ENCODE assay signal across 1 cellular context in genomic region chr12:51087818-51088217, GRCh38.
A peak's percentile ranks its signal among the peaks of the same experiment; 100 is the strongest.
TF ChIP-seq lines count a peak whose summit lies in the region.

No MANE protein-coding gene starts in this region.

TF ChIP-seq in GM12878, 131 proteins besides CTCF, POLR2A, EP300 and RAD21 (continued from another document and continues in another):
- TF ChIP-seq POU2F2 (IDR thresholded peaks at IDR 0.05; ENCODE audit: borderline replicate concordance, low read depth, low read length) (no peak), EED (IDR thresholded peaks at IDR 0.05; ENCODE audit: low read depth) (no peak), MTA3 (IDR thresholded peaks at IDR 0.05; ENCODE audit: borderline replicate concordance, low read length) (no peak), GATAD2B (conservative IDR thresholded peaks at IDR 0.05; ENCODE audit: low read depth) (no peak), BMI1 (IDR thresholded peaks at IDR 0.05; ENCODE audit: borderline replicate concordance) (no peak), MYC (IDR thresholded peaks at IDR 0.05; ENCODE audit: insufficient read depth, insufficient read length, insufficient replicate concordance, low read length, severe bottlenecking) (no peak), JUNB (IDR thresholded peaks at IDR 0.05) (peak; percentile 75), FOXM1 (IDR thresholded peaks at IDR 0.05; ENCODE audit: low read depth, low read length) (no peak), BCL3 (IDR thresholded peaks at IDR 0.05; ENCODE audit: borderline replicate concordance, insufficient read depth, low read depth, low read length, poor library complexity, severe bottlenecking) (no peak), ZNF24 (IDR thresholded peaks at IDR 0.05) (no peak), ETV6 (conservative IDR thresholded peaks at IDR 0.05 in 1 of 2, IDR thresholded peaks at IDR 0.05 in 1 of 2; ENCODE audit: borderline replicate concordance in 1 of 2, low read depth in 1 of 2) (no peak), KAT2A (conservative IDR thresholded peaks at IDR 0.05; ENCODE audit: control insufficient read depth, low read depth, low read length) (no peak), HDGF (IDR thresholded peaks at IDR 0.05) (no peak), NFIC (IDR thresholded peaks at IDR 0.05; ENCODE audit: low read depth, low read length) (peak; percentile 48; the same call in 1 of the 2 replicates), PRDM15 (CRISPR knock-in tag; IDR thresholded peaks at IDR 0.05) (no peak), CHD1 (IDR thresholded peaks at IDR 0.05; ENCODE audit: low read depth, low read length) (no peak), IKZF1 (conservative IDR thresholded peaks at IDR 0.05) (no peak), NR2C2 (IDR thresholded peaks at IDR 0.05; ENCODE audit: borderline replicate concordance, control insufficient read depth, insufficient read length, low read depth) (no peak), CUX1 (IDR thresholded peaks at IDR 0.05; ENCODE audit: insufficient replicate concordance, low read depth, low read length) (no peak), RCOR1 (conservative IDR thresholded peaks at IDR 0.05; ENCODE audit: low read depth, low read length) (no peak), RAD51 (IDR thresholded peaks at IDR 0.05) (no peak), TCF12 (IDR thresholded peaks at IDR 0.05; ENCODE audit: low read depth, low read length) (no peak), SIN3A (IDR thresholded peaks at IDR 0.05; ENCODE audit: low read depth, low read length) (no peak), ZNF207 (IDR thresholded peaks at IDR 0.05; ENCODE audit: borderline replicate concordance) (no peak), SMC3 (IDR thresholded peaks at IDR 0.05; ENCODE audit: borderline replicate concordance, low read length) (no peak), POLR2AphosphoS5 (IDR thresholded peaks at IDR 0.05; ENCODE audit: low read length) (no peak), SMARCA5 (IDR thresholded peaks at IDR 0.05) (no peak), SMAD5 (IDR thresholded peaks at IDR 0.05; ENCODE audit: low read depth) (no peak), NR2F1 (conservative IDR thresholded peaks at IDR 0.05) (no peak), CBX3 (IDR thresholded peaks at IDR 0.05; ENCODE audit: borderline replicate concordance, low read depth) (no peak), SKIL (IDR thresholded peaks at IDR 0.05; ENCODE audit: low read depth, poor library complexity, severe bottlenecking) (no peak), BRCA1 (IDR thresholded peaks at IDR 0.05; ENCODE audit: low read depth, low read length) (no peak), DPF2 (IDR thresholded peaks at IDR 0.05) (peak; percentile 31; the same call in 1 of the 2 replicates), CREM (IDR thresholded peaks at IDR 0.05; ENCODE audit: low read depth) (no peak)
- TF ChIP-seq, protein P1, sequence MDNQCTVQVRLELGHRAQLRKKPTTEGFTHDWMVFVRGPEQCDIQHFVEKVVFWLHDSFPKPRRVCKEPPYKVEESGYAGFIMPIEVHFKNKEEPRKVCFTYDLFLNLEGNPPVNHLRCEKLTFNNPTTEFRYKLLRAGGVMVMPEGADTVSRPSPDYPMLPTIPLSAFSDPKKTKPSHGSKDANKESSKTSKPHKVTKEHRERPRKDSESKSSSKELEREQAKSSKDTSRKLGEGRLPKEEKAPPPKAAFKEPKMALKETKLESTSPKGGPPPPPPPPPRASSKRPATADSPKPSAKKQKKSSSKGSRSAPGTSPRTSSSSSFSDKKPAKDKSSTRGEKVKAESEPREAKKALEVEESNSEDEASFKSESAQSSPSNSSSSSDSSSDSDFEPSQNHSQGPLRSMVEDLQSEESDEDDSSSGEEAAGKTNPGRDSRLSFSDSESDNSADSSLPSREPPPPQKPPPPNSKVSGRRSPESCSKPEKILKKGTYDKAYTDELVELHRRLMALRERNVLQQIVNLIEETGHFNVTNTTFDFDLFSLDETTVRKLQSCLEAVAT (IDR thresholded peaks at IDR 0.05), result no peak
- TF ChIP-seq, protein P2, sequence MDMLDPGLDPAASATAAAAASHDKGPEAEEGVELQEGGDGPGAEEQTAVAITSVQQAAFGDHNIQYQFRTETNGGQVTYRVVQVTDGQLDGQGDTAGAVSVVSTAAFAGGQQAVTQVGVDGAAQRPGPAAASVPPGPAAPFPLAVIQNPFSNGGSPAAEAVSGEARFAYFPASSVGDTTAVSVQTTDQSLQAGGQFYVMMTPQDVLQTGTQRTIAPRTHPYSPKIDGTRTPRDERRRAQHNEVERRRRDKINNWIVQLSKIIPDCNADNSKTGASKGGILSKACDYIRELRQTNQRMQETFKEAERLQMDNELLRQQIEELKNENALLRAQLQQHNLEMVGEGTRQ (IDR thresholded peaks at IDR 0.05; ENCODE audit: borderline replicate concordance, low read depth, low read length), result no peak
- TF ChIP-seq, protein P3, sequence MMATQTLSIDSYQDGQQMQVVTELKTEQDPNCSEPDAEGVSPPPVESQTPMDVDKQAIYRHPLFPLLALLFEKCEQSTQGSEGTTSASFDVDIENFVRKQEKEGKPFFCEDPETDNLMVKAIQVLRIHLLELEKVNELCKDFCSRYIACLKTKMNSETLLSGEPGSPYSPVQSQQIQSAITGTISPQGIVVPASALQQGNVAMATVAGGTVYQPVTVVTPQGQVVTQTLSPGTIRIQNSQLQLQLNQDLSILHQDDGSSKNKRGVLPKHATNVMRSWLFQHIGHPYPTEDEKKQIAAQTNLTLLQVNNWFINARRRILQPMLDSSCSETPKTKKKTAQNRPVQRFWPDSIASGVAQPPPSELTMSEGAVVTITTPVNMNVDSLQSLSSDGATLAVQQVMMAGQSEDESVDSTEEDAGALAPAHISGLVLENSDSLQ (IDR thresholded peaks at IDR 0.05), result peak; percentile 40; the same call in 1 of the 2 replicates
- TF ChIP-seq, protein P4, sequence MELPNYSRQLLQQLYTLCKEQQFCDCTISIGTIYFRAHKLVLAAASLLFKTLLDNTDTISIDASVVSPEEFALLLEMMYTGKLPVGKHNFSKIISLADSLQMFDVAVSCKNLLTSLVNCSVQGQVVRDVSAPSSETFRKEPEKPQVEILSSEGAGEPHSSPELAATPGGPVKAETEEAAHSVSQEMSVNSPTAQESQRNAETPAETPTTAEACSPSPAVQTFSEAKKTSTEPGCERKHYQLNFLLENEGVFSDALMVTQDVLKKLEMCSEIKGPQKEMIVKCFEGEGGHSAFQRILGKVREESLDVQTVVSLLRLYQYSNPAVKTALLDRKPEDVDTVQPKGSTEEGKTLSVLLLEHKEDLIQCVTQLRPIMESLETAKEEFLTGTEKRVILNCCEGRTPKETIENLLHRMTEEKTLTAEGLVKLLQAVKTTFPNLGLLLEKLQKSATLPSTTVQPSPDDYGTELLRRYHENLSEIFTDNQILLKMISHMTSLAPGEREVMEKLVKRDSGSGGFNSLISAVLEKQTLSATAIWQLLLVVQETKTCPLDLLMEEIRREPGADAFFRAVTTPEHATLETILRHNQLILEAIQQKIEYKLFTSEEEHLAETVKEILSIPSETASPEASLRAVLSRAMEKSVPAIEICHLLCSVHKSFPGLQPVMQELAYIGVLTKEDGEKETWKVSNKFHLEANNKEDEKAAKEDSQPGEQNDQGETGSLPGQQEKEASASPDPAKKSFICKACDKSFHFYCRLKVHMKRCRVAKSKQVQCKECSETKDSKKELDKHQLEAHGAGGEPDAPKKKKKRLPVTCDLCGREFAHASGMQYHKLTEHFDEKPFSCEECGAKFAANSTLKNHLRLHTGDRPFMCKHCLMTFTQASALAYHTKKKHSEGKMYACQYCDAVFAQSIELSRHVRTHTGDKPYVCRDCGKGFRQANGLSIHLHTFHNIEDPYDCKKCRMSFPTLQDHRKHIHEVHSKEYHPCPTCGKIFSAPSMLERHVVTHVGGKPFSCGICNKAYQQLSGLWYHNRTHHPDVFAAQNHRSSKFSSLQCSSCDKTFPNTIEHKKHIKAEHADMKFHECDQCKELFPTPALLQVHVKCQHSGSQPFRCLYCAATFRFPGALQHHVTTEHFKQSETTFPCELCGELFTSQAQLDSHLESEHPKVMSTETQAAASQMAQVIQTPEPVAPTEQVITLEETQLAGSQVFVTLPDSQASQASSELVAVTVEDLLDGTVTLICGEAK (IDR thresholded peaks at IDR 0.05; ENCODE audit: borderline replicate concordance), result no peak
- TF ChIP-seq, protein P5, sequence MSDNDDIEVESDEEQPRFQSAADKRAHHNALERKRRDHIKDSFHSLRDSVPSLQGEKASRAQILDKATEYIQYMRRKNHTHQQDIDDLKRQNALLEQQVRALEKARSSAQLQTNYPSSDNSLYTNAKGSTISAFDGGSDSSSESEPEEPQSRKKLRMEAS (IDR thresholded peaks at IDR 0.05; ENCODE audit: low read depth, low read length), result no peak
